ENCODE assay signal across 12 cellular contexts in the genomic region with DNA sequence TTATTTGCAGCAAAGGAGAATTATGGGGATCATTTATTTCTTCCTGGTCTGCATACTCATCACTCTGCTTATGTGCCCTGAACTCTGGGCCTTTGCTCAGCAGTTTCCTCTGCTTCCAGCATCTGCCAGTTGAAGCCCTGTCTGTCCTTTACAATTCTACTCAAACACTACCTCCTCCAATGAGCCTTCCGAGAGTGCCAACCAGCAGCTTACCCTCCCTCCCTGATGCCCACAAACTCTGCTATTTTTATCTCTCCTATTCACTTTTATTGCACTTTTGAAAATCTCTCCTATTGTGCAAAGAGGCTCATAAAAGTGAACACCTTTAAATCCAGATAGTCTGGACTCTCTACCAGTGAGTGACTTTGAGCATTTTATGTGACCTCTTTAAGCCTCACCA.
"Had no signal": no experiment of that assay in that cellular context is flagged by ENCODE, and none has a peak within 500 bp of the region (broad histone marks: within the 10 kb centered on the region; RNA-seq: fewer than 3 reads in every experiment).

No MANE protein-coding gene starts in this region.

- DNase-seq: activated CD4-positive, alpha-beta T cell treated with anti-CD3 and anti-CD28 coated beads for 1 hour; activated CD4-positive, alpha-beta T cell treated with anti-CD3 and anti-CD28 coated beads, Interleukin-2, amount 50 U/mL, for 48 hours; activated effector memory CD4-positive, alpha-beta T cell treated with anti-CD3 and anti-CD28 coated beads, Interleukin-2, amount 50 U/mL, for 16 hours; activated naive CD4-positive, alpha-beta T cell treated with anti-CD3 and anti-CD28 coated beads, Interleukin-2, amount 10 ng/mL, durations not matched to agents 7 days and 5 days; effector CD4-positive, alpha-beta T cell; heart right ventricle; left cardiac atrium; naive thymus-derived CD4-positive, alpha-beta T cell; right lobe of liver; stimulated activated CD4-positive, alpha-beta T cell treated with anti-CD3 and anti-CD28 coated beads, Interleukin-2, amount 100 ng/mL, for 24 hours; stomach had no signal

- ATAC-seq: heart right ventricle; left cardiac atrium; naive thymus-derived CD4-positive, alpha-beta T cell; right lobe of liver; stimulated activated effector memory CD8-positive, alpha-beta T cell treated with anti-CD3 and anti-CD28 coated beads, Interleukin-12 subunit alpha, Interleukin-12 subunit beta, amount 100 ng/mL, for 72 hours had no signal

- H3K36me3 ChIP-seq: heart right ventricle, right lobe of liver, stomach had no signal

- H3K9me3 ChIP-seq: heart right ventricle, right lobe of liver, stomach had no signal

- H3K4me3 ChIP-seq: heart right ventricle, right lobe of liver, stomach had no signal

- H3K27ac ChIP-seq: right lobe of liver had no signal

- H3K27me3 ChIP-seq: right lobe of liver had no signal
